Comparison of ENCODE assay signal across 27 cellular contexts in the genomic region with DNA sequence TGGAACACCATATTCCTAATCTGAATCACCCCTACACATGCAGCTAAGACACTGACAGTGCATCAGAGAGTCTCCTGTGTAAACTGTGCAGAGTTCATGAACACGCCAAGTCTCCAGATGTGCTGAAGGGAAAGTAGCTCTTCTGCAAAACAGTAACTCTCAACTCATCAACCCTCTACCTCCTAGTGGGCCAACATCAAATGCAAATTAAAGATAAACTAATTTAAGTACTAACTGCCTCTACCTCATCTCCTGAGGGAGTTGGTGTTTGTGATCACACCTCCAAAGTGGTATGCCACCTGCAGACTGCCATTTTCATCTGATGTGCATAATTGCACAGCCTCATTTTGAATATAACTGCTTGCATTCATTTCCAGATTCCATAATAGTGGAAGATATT.
"Had no signal": no experiment of that assay in that cellular context is flagged by ENCODE, and none has a peak within 500 bp of the region (broad histone marks: within the 10 kb centered on the region; RNA-seq: fewer than 3 reads in every experiment).

No MANE protein-coding gene starts in this region.

- FAIRE-seq: kidney, pancreas, small intestine had no signal

- DNase-seq: effector CD8-positive, alpha-beta T cell; endodermal cell; foreskin fibroblast; gastrocnemius medialis; heart left ventricle; kidney; mesenchymal stem cell; mucosa of descending colon; naive B cell; pancreas; retina; right lobe of liver; small intestine; stimulated activated CD4-positive, alpha-beta T cell treated with anti-CD3 and anti-CD28 coated beads, Interleukin-15, amount 100 ng/mL, for 24 hours; stimulated activated CD4-positive, alpha-beta T cell treated with anti-CD3 and anti-CD28 coated beads, Interleukin-2, amount 100 ng/mL, for 48 hours; stimulated activated naive CD4-positive, alpha-beta T cell; stimulated activated naive CD8-positive, alpha-beta T cell treated with anti-CD3 and anti-CD28 coated beads, Interleukin-15, amount 100 ng/mL, for 72 hours; trophoblast cell had no signal

- H3K27me3 ChIP-seq: gastrocnemius medialis, heart left ventricle, hepatocyte, neutrophil, right lobe of liver, suprapubic skin, vagina had no signal

- H3K36me3 ChIP-seq: gastrocnemius medialis, heart left ventricle, neutrophil, pancreas, right lobe of liver, suprapubic skin, vagina had no signal

- H3K4me3 ChIP-seq: gastrocnemius medialis, heart left ventricle, hepatocyte, lung, mucosa of descending colon, pancreas, right lobe of liver, suprapubic skin, vagina had no signal

- ATAC-seq: esophagus mucosa; gastrocnemius medialis; heart left ventricle; left lobe of liver; mucosa of descending colon; natural killer cell treated with Interleukin-12 subunit alpha and Interleukin-12 subunit beta and Interleukin-15 and Interleukin-18, amount 100 ng/mL, for 72 hours; pancreas; right lobe of liver; stimulated activated naive CD8-positive, alpha-beta T cell treated with anti-CD3 and anti-CD28 coated beads, Interleukin-15, amount 100 ng/mL, for 72 hours had no signal

- H3K27ac ChIP-seq: epithelial cell of prostate, gastrocnemius medialis, heart left ventricle, hepatocyte, neutrophil, pancreas, right lobe of liver, suprapubic skin, vagina had no signal
